9 cellular contexts compared by ENCODE assay signal in genomic region chr11:66465371-66466224, GRCh38. TPM values are rescaled to one million over a fixed set of nuclear protein-coding genes. Genes with fewer than 3 reads are reported as not detected.
DNase-seq lines count a peak whose midpoint lies in the region; ATAC-seq, FAIRE-seq and TF ChIP-seq lines count a peak whose summit lies in the region.
"Had no signal": no experiment of that assay in that cellular context is flagged by ENCODE, and none has a peak within 500 bp of the region (broad histone marks: within the 10 kb centered on the region; RNA-seq: fewer than 3 reads in every experiment).

No MANE protein-coding gene starts in this region.

- H3K27ac Mint-ChIP-seq in Caco-2 (ENCODE audit: unreplicated experiment) = peak overlapping the region; percentile 62
- peak overlapping the region; percentile 81 to 86 for H3K27ac Mint-ChIP-seq in effector memory CD8-positive, alpha-beta T cell

- H3K4me3 Mint-ChIP-seq in Caco-2 (ENCODE audit: unreplicated experiment) = peak overlapping the region; percentile 90
- peak overlapping the region; percentile 85 to 87 for H3K4me3 Mint-ChIP-seq in effector memory CD8-positive, alpha-beta T cell

- H3K27me3 ChIP-seq in Caco-2 (replicated peaks; ENCODE audit: control insufficient read depth, insufficient read depth, low read length) (no peaks in the 10 kb centered on the region; the same call in 1 of the 2 replicates), neutrophil (peaks cover 46% of the 10 kb centered on the region), pancreas (no peaks in the 10 kb centered on the region)

- H3K27ac ChIP-seq in neutrophil = peak overlapping the region; percentile 14
- H3K27ac ChIP-seq in pancreas = peak overlapping the region in 2 of 4 donors; percentile 17 to 28

- H3K4me1 Mint-ChIP-seq in Caco-2 (ENCODE audit: low read depth, unreplicated experiment) = peaks cover 17% of the 10 kb centered on the region
- peaks cover 8 to 12% of the 10 kb centered on the region in 2 donors for H3K4me1 Mint-ChIP-seq in effector memory CD8-positive, alpha-beta T cell (ENCODE audit: low read depth in 2 of 2)

- no peaks in the 10 kb centered on the region for H3K27me3 Mint-ChIP-seq in Caco-2 (ENCODE audit: insufficient read depth, unreplicated experiment)
- no peaks in the 10 kb centered on the region for H3K27me3 Mint-ChIP-seq in effector memory CD8-positive, alpha-beta T cell

- intact Hi-C loops in Caco-2 (cut with micrococcal nuclease; ENCODE audit: unreplicated experiment) = loop anchor here (1.0 kb wide), 3 partner anchors 15 to 47 kb away; partner anchors contain the start of gene DPP3
- intact Hi-C loops in pancreas (cut with DNase I) = no loop called here

- H3K36me3 Mint-ChIP-seq in Caco-2 (ENCODE audit: insufficient read depth, unreplicated experiment) = peaks cover 11% of the 10 kb centered on the region
- H3K36me3 Mint-ChIP-seq in effector memory CD8-positive, alpha-beta T cell (ENCODE audit: insufficient read depth) = no peaks in the 10 kb centered on the region

- no peak for TF ChIP-seq CTCF in Caco-2 (IDR thresholded peaks at IDR 0.05; ENCODE audit: insufficient read depth in 1 of 2, low read depth in 1 of 2, low read length in 1 of 2, severe bottlenecking in 1 of 2, unreplicated experiment in 1 of 2)
- TF ChIP-seq CTCF in neutrophil (IDR thresholded peaks at IDR 0.05) = no peak
- no peak for TF ChIP-seq CTCF in pancreas (IDR thresholded peaks at IDR 0.05)

- H3K9me3 Mint-ChIP-seq in Caco-2 (ENCODE audit: unreplicated experiment) = peaks cover 17% of the 10 kb centered on the region
- H3K9me3 Mint-ChIP-seq in effector memory CD8-positive, alpha-beta T cell = no peaks in the 10 kb centered on the region

- H3K9me3 ChIP-seq in Caco-2 = peaks cover 4% of the 10 kb centered on the region; the same call in 1 of the 2 replicates
- no peaks in the 10 kb centered on the region for H3K9me3 ChIP-seq in neutrophil
- no peaks in the 10 kb centered on the region for H3K9me3 ChIP-seq in pancreas

- CTCF ChIA-PET in Caco-2 (lab: Charles Lee) (interaction anchor here (0.9 to 3.4 kb wide), 7 partner anchors 26 to 213 kb away, joined by 4 to 65 read pairs (median 10); partner anchors contain the start of genes CCDC87, MRPL11 and RBM4B), HEK293T (lab: Yijun Ruan, JAX) (interaction anchor here (0.7 kb wide), 1 partner anchor 13 kb away, joined by 5 read pairs; no protein-coding TSS in a partner anchor)

- peaks cover 19% of the 10 kb centered on the region for H3K4me1 ChIP-seq in Caco-2
- H3K4me1 ChIP-seq in neutrophil (ENCODE audit: control insufficient read depth in 1 of 2, insufficient read depth in 1 of 2, low read depth in 1 of 2, low read length in 1 of 2) = peaks cover 12 to 20% of the 10 kb centered on the region in 2 experiments
- peaks cover 0 to 5% (median 0%) of the 10 kb centered on the region in 3 donors for H3K4me1 ChIP-seq in pancreas

- 64 to 66% methylated on average over 19 of the region's 19 CpGs for WGBS in pancreas, 2 donors

- FAIRE-seq in pancreas (lab: Jason Lieb, UNC) = no peak
- FAIRE-seq: TTC549 had no signal

- no peak overlapping the region for H3K4me3 ChIP-seq in Caco-2 (ENCODE audit: low read depth, low read length)
- peak overlapping the region; percentile 62 to 69 for H3K4me3 ChIP-seq in neutrophil (ENCODE audit: low read depth in 1 of 2, low read length in 1 of 2)
- peak overlapping the region in 2 of 4 donors; percentile 51 to 66 for H3K4me3 ChIP-seq in pancreas

- no peaks in the 10 kb centered on the region for H3K36me3 ChIP-seq in Caco-2 (ENCODE audit: control insufficient read depth, insufficient read depth, low read length)
- H3K36me3 ChIP-seq in neutrophil = no peaks in the 10 kb centered on the region
- H3K36me3 ChIP-seq in pancreas = no peaks in the 10 kb centered on the region

- DNase-seq in Caco-2 (no peak), NOMO-1 treated with dmso at 0.1 percent for 144 hours (lab: John Stamatoyannopoulos, UW; ENCODE audit: unreplicated experiment) (peak; percentile 34), middle frontal gyrus (ENCODE audit: extremely low spot score, low spot score) (no peak), HEK293T (ENCODE audit: extremely low spot score) (no peak), pancreas (no peak)
- DNase-seq in effector memory CD8-positive, alpha-beta T cell = no peak
- DNase-seq in central memory CD4-positive, alpha-beta T cell = no peak

- ATAC-seq in effector memory CD8-positive, alpha-beta T cell (replicated peaks) = no peak
- no peak for ATAC-seq in pancreas

- POLR2A ChIA-PET in Caco-2 (lab: Charles Lee) = interaction anchor here (1.1 to 3.1 kb wide), 2 partner anchors 14 to 150 kb away, joined by 16 to 98 read pairs; partner anchors contain the start of gene DPP3
- POLR2A ChIA-PET in HEK293T (lab: Yijun Ruan, JAX) = interaction anchor here (0.8 to 1.7 kb wide), 4 partner anchors 14 to 27 kb away, joined by 3 to 11 read pairs (median 6); partner anchors contain the start of genes DPP3 and MRPL11

- no TSS peak for BruUV-seq in Caco-2 (replicated peaks; lab: Mats Ljungman, UMichigan)

TF ChIP-seq in HEK293T, 16 proteins besides CTCF, POLR2A, EP300 and RAD21:
- TF ChIP-seq TARDBP (IDR thresholded peaks at IDR 0.05) (no peak), PKNOX1 (IDR thresholded peaks at IDR 0.05) (no peak), HDGF (IDR thresholded peaks at IDR 0.05; ENCODE audit: borderline replicate concordance) (no peak), NFRKB (IDR thresholded peaks at IDR 0.05) (no peak)

RNA-seq across cellular contexts. Expression of gene PELI3, which starts 1.1 kb away (rescaled TPM):
- 21.0 and 21.1 TPM in 2 replicates for total RNA-seq in Caco-2 (2022)
- 1 to 10 TPM; 3.0 to 9.6 (median 6.4) TPM for total RNA-seq in pancreas
- 10 to 100 TPM; 14.7 to 19.9 TPM for polyA plus RNA-seq in pancreas

RNA-seq across cellular contexts. Expression of gene DPP3, which starts 14.6 kb away (rescaled TPM):
- total RNA-seq in Caco-2 (2022) (106 TPM in 2 replicates), pancreas (10 to 100 TPM in 4 of 6 donors, 1 to 10 TPM in 2; 8.5 to 27.0 (median 20.2) TPM)
- 10 to 100 TPM; 22.8 to 24.7 TPM for polyA plus RNA-seq in pancreas

RNA-seq across cellular contexts. Expression of gene MRPL11, which starts 26.9 kb away (rescaled TPM):
- total RNA-seq in Caco-2 (2022) = 201 and 206 TPM in 2 replicates
- 10 to 100 TPM; 15.7 to 23.9 (median 21.0) TPM for total RNA-seq in pancreas
- polyA plus RNA-seq in pancreas = 10 to 100 TPM; 29.2 to 30.2 TPM

RNA-seq across cellular contexts. Expression of gene NPAS4, which starts 44.8 kb away (rescaled TPM):
- total RNA-seq in Caco-2 (2022) = not detected in 2 replicates
- total RNA-seq in pancreas = under 1 TPM in 1 of 6 donors, not detected in 5; 0.14 TPM
- under 1 TPM; 0.08 to 0.63 TPM for polyA plus RNA-seq in pancreas

RNA-seq across cellular contexts. Expression of gene BBS1, which starts 44.8 kb away (rescaled TPM):
- total RNA-seq in Caco-2 (2022) (47.1 and 50.0 TPM in 2 replicates), pancreas (10 to 100 TPM; 19.1 to 29.6 (median 21.5) TPM)
- polyA plus RNA-seq in pancreas = 10 to 100 TPM; 22.0 to 31.9 TPM
